9 cellular contexts compared by ENCODE assay signal in the genomic region with DNA sequence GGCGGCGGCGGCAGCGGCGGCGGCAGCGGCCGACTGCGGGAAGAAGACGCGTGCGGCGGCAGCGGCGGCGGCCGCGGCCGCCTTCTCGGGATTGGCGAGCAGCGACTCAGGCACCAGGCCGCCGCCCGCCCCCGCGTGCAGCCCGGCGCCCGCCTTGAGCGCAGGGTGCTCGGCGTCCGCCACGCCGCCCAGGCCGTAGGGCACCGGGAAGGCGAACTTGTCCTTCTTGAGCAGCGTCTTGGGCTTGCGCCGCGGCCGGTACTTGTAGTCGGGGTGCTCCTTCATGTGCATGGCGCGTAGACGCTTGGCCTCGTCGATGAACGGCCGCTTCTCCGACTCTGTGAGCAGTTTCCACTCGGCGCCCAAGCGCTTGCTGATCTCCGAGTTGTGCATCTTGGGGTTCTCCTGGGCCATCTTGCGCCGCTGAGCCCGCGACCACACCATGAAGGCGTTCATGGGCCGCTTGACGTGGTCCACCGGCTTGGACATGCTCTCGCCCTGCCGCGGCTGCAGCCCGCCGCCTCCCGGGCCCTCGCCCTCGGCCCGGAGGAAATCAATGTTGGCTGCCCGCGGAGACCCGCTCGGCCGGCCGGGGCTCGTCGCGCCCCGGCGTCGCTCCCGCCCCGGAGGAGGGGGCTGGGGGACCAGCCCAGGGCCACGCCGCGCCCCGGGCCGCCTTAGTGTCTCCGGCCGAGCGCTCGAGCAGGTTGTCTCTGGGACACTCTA. TPM values are rescaled to one million over a fixed set of nuclear protein-coding genes. Genes with fewer than 3 reads are reported as not detected.
DNase-seq lines count a peak whose midpoint lies in the region.
"Had no signal": no experiment of that assay in that cellular context is flagged by ENCODE, and none has a peak within 500 bp of the region (broad histone marks: within the 10 kb centered on the region; RNA-seq: fewer than 3 reads in every experiment).

No MANE protein-coding gene starts in this region.

- peaks cover 70% of the 10 kb centered on the region for H3K27me3 ChIP-seq in H7 (ENCODE audit: control insufficient read depth, insufficient read depth, low read length)

- DNase-seq in DMS53 (lab: John Stamatoyannopoulos, UW) (peak; percentile 55), DMS53 treated with DMSO at 0.1 percent for 48 hours (lab: John Stamatoyannopoulos, UW; ENCODE audit: unreplicated experiment) (no peak), H7 (peak; percentile 78), T1000 (lab: John Stamatoyannopoulos, UW) (peak; percentile 14), glomerular visceral epithelial cell (ENCODE audit: extremely low spot score) (peak; percentile 22), substantia nigra (lab: John Stamatoyannopoulos, UW) (peak in 5 of 49 donors; percentile 4 to 47 (median 36)), HPDE6-E6E7 (ENCODE audit: extremely low spot score) (no peak), NCI-H128 (lab: John Stamatoyannopoulos, UW; ENCODE audit: unreplicated experiment) (no peak)
- DNase-seq: left cardiac atrium had no signal

- H3K4me3 ChIP-seq in H7 (ENCODE audit: insufficient read depth, low read depth, low read length), result peak overlapping the region; percentile 57

- peak overlapping the region; percentile 44 for H3K27ac ChIP-seq in substantia nigra (ENCODE audit: low read depth, low read length, poor library complexity, severe bottlenecking)

- H3K36me3 ChIP-seq in H7 (replicated peaks; ENCODE audit: control insufficient read depth, insufficient read depth, low read length), result no peaks in the 10 kb centered on the region

RNA-seq across cellular contexts. Expression of gene SOX21, which starts 0.6 kb away (rescaled TPM):
- 3.9 and 5.1 TPM in 2 replicates for total RNA-seq in H7 (2014; rRNA removed; shearing (Covaris generic))
- total RNA-seq: left cardiac atrium had no signal

Comparison
In these comparisons a context has a peak if more than half of its experiments do, and no peak if none do; other contexts are left out.
1. DNase-seq: peak in DMS53 (single experiment), H7 (single experiment), T1000 (single experiment) and glomerular visceral epithelial cell (single experiment); none in DMS53 treated with DMSO at 0.1 percent for 48 hours (single experiment), HPDE6-E6E7 (single experiment) and NCI-H128 (single experiment).